In the genomic region with DNA sequence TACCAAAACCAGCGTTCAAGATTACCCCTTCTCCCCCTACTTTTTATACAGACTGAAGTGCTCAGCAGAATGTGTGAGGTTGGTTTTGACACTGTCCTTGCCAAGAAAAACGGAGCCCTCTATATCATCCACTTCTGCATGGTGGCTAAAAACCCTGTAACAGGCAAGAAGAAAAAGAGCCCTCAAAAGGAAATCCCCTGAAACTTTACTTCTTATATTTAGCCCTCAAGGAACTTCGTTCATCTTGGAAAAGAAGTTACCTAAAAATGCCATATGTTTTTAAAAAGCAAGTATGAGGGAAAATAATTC, we compare ENCODE assay signal across 11 cellular contexts.
DNase-seq lines count a peak whose midpoint lies in the region; ATAC-seq and TF ChIP-seq lines count a peak whose summit lies in the region.
"Had no signal": no experiment of that assay in that cellular context is flagged by ENCODE, and none has a peak within 500 bp of the region (broad histone marks: within the 10 kb centered on the region; RNA-seq: fewer than 3 reads in every experiment).

No MANE protein-coding gene starts in this region.

- H3K9ac ChIP-seq in rectal smooth muscle tissue (ENCODE audit: low read length) = no peak overlapping the region

- H3K4me1 Mint-ChIP-seq in CD8-positive, alpha-beta T cell (ENCODE audit: low read depth) = peaks cover 75% of the 10 kb centered on the region

- H3K4me3 Mint-ChIP-seq in CD8-positive, alpha-beta T cell = no peak overlapping the region

- TF ChIP-seq CTCF in CD8-positive, alpha-beta T cell (IDR thresholded peaks at IDR 0.05) = no peak
- TF ChIP-seq CTCF in esophagus muscularis mucosa (IDR thresholded peaks at IDR 0.05) = no peak

- no peak overlapping the region for H3K27ac ChIP-seq in CD8-positive, alpha-beta T cell (ENCODE audit: low read depth, low read length)
- H3K27ac ChIP-seq in esophagus muscularis mucosa (replicated peaks in 1 of 4) = peak overlapping the region; percentile 71 to 84 (median 80)
- peak overlapping the region; percentile 38 for H3K27ac ChIP-seq in rectal smooth muscle tissue (ENCODE audit: low read depth, low read length)

- intact Hi-C loops in CD8-positive, alpha-beta T cell (cut with DNase I, micrococcal nuclease) = no loop called here
- intact Hi-C loops in esophagus muscularis mucosa (cut with DNase I) = no loop called here

- POLR2A ChIA-PET in CD8-positive, alpha-beta T cell (lab: Charles Lee) = interaction anchor here (0.7 to 1.1 kb wide), 2 partner anchors 13 to 18 kb away, joined by 3 read pairs; no protein-coding TSS in a partner anchor

- peaks cover 25% of the 10 kb centered on the region for H3K36me3 ChIP-seq in CD8-positive, alpha-beta T cell (ENCODE audit: insufficient read depth, low read length)
- peaks cover 0 to 22% (median 9%) of the 10 kb centered on the region in 4 donors for H3K36me3 ChIP-seq in esophagus muscularis mucosa
- H3K36me3 ChIP-seq in rectal smooth muscle tissue (ENCODE audit: control insufficient read depth, insufficient read depth, low read length) = no peaks in the 10 kb centered on the region

- H3K27ac Mint-ChIP-seq in CD8-positive, alpha-beta T cell = peak overlapping the region; percentile 66

- peaks cover 84% of the 10 kb centered on the region for H3K36me3 Mint-ChIP-seq in CD8-positive, alpha-beta T cell

- H3K4me3 ChIP-seq in CD8-positive, alpha-beta T cell (ENCODE audit: low read depth, low read length) = no peak overlapping the region
- H3K4me3 ChIP-seq in esophagus muscularis mucosa (no peak overlapping the region), rectal smooth muscle tissue (ENCODE audit: low read length) (no peak overlapping the region)

- ATAC-seq in CD8-positive, alpha-beta T cell = no peak
- ATAC-seq in SK-N-SH treated with all-trans-retinoic acid at 6 μM for 48 hours (peak; percentile 13; the same call in 2 of the 3 replicates), GM19455 (IDR thresholded peaks at IDR 0.05; ENCODE audit: unreplicated experiment) (no peak), GM21717 (IDR thresholded peaks at IDR 0.05; ENCODE audit: unreplicated experiment) (no peak), GM21447 (IDR thresholded peaks at IDR 0.05; ENCODE audit: unreplicated experiment) (no peak)

- 45% methylated on average over 3 of the region's 3 CpGs for WGBS in esophagus muscularis mucosa

- CTCF ChIA-PET in CD8-positive, alpha-beta T cell (lab: Charles Lee) = interaction anchor here (1.2 kb wide), 1 partner anchor 45 kb away, joined by 3 read pairs; no protein-coding TSS in a partner anchor

- no peak for TF ChIP-seq EP300 in esophagus muscularis mucosa (IDR thresholded peaks at IDR 0.05)

- no peaks in the 10 kb centered on the region for H3K27me3 Mint-ChIP-seq in CD8-positive, alpha-beta T cell (ENCODE audit: low read depth)

- no peak for DNase-seq in CD8-positive, alpha-beta T cell
- DNase-seq in esophagus muscularis mucosa (ENCODE audit: extremely low spot score) = no peak
- DNase-seq in CD1c-positive myeloid dendritic cell (ENCODE audit: extremely low spot score) = no peak
- DNase-seq: activated T-cell treated with anti-CD3 and anti-CD28 coated beads, Interleukin-2, amount 50 U/mL, for 4 hours; central memory CD4-positive, alpha-beta T cell; NCI-H1092 treated with DMSO at 0.1 percent for 48 hours had no signal

- H3K27me3 ChIP-seq in CD8-positive, alpha-beta T cell (ENCODE audit: insufficient read depth, low read length) = no peaks in the 10 kb centered on the region
- H3K27me3 ChIP-seq in esophagus muscularis mucosa (no peaks in the 10 kb centered on the region), rectal smooth muscle tissue (ENCODE audit: control insufficient read depth, insufficient read depth, low read length) (no peaks in the 10 kb centered on the region)

- peaks cover 35% of the 10 kb centered on the region for H3K4me1 ChIP-seq in CD8-positive, alpha-beta T cell (ENCODE audit: insufficient read depth, low read length)
- peaks cover 29 to 100% (median 94%) of the 10 kb centered on the region in 4 donors for H3K4me1 ChIP-seq in esophagus muscularis mucosa
- H3K4me1 ChIP-seq in rectal smooth muscle tissue (ENCODE audit: control insufficient read depth, insufficient read depth, low read length) = peaks cover 49% of the 10 kb centered on the region

- no peaks in the 10 kb centered on the region for H3K9me3 ChIP-seq in CD8-positive, alpha-beta T cell (ENCODE audit: low read length)
- no peaks in the 10 kb centered on the region for H3K9me3 ChIP-seq in esophagus muscularis mucosa

- H3K9me3 Mint-ChIP-seq in CD8-positive, alpha-beta T cell = no peaks in the 10 kb centered on the region
- H3K9me3 Mint-ChIP-seq: activated T-cell treated with anti-CD3 and anti-CD28 coated beads, Interleukin-2, amount 50 U/mL, for 4 hours had no signal

- TF ChIP-seq POLR2A in esophagus muscularis mucosa (IDR thresholded peaks at IDR 0.05; ENCODE audit: low read depth) = no peak

TF ChIP-seq in SK-N-SH treated with all-trans-retinoic acid at 6 μM for 48 hours, 23 proteins besides CTCF, POLR2A, EP300 and RAD21:
- TF ChIP-seq ZNF70 (CRISPR knock-in tag; IDR thresholded peaks at IDR 0.05) (no peak), GLIS3 (CRISPR knock-in tag; IDR thresholded peaks at IDR 0.05) (no peak), BACH2 (CRISPR knock-in tag; IDR thresholded peaks at IDR 0.05; ENCODE audit: borderline replicate concordance) (no peak), ZFP3 (CRISPR knock-in tag; IDR thresholded peaks at IDR 0.05) (no peak), RARB (CRISPR knock-in tag; IDR thresholded peaks at IDR 0.05) (no peak), TCF4 (CRISPR knock-in tag; IDR thresholded peaks at IDR 0.05; ENCODE audit: borderline replicate concordance) (no peak), ZC3H10 (CRISPR knock-in tag; IDR thresholded peaks at IDR 0.05) (no peak), ZNF8 (CRISPR knock-in tag; IDR thresholded peaks at IDR 0.05) (no peak), ISL1 (CRISPR knock-in tag; IDR thresholded peaks at IDR 0.05) (no peak)
- TF ChIP-seq, protein P1, sequence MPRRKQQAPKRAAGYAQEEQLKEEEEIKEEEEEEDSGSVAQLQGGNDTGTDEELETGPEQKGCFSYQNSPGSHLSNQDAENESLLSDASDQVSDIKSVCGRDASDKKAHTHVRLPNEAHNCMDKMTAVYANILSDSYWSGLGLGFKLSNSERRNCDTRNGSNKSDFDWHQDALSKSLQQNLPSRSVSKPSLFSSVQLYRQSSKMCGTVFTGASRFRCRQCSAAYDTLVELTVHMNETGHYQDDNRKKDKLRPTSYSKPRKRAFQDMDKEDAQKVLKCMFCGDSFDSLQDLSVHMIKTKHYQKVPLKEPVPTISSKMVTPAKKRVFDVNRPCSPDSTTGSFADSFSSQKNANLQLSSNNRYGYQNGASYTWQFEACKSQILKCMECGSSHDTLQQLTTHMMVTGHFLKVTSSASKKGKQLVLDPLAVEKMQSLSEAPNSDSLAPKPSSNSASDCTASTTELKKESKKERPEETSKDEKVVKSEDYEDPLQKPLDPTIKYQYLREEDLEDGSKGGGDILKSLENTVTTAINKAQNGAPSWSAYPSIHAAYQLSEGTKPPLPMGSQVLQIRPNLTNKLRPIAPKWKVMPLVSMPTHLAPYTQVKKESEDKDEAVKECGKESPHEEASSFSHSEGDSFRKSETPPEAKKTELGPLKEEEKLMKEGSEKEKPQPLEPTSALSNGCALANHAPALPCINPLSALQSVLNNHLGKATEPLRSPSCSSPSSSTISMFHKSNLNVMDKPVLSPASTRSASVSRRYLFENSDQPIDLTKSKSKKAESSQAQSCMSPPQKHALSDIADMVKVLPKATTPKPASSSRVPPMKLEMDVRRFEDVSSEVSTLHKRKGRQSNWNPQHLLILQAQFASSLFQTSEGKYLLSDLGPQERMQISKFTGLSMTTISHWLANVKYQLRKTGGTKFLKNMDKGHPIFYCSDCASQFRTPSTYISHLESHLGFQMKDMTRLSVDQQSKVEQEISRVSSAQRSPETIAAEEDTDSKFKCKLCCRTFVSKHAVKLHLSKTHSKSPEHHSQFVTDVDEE (CRISPR knock-in tag; IDR thresholded peaks at IDR 0.05) = no peak
- TF ChIP-seq, protein P2, sequence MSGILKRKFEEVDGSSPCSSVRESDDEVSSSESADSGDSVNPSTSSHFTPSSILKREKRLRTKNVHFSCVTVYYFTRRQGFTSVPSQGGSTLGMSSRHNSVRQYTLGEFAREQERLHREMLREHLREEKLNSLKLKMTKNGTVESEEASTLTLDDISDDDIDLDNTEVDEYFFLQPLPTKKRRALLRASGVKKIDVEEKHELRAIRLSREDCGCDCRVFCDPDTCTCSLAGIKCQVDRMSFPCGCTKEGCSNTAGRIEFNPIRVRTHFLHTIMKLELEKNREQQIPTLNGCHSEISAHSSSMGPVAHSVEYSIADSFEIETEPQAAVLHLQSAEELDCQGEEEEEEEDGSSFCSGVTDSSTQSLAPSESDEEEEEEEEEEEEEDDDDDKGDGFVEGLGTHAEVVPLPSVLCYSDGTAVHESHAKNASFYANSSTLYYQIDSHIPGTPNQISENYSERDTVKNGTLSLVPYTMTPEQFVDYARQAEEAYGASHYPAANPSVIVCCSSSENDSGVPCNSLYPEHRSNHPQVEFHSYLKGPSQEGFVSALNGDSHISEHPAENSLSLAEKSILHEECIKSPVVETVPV (CRISPR knock-in tag; IDR thresholded peaks at IDR 0.05) = no peak
